ENCODE assay signal across 8 cellular contexts in genomic region chr1:197180252-197180878, GRCh38. TPM values are rescaled to one million over a fixed set of nuclear protein-coding genes. Genes with fewer than 3 reads are reported as not detected.
DNase-seq lines count a peak whose midpoint lies in the region; ATAC-seq and TF ChIP-seq lines count a peak whose summit lies in the region.

No MANE protein-coding gene starts in this region.

- ATAC-seq in GM18517 (IDR thresholded peaks at IDR 0.05; ENCODE audit: unreplicated experiment) (peak; percentile 53), HG02981 (IDR thresholded peaks at IDR 0.05; ENCODE audit: unreplicated experiment) (peak; percentile 41)
- no peak for ATAC-seq in activated T-cell treated with anti-CD3 and anti-CD28 coated beads, Interleukin-2, amount 50 U/mL, for 72 hours (replicated peaks in 1 of 2)

- no peaks in the 10 kb centered on the region for H3K9me3 Mint-ChIP-seq in activated T-cell treated with anti-CD3 and anti-CD28 coated beads, Interleukin-2, amount 50 U/mL, for 72 hours

- H3K27me3 ChIP-seq in BJ (ENCODE audit: control insufficient read depth, insufficient read depth, low read length) (no peaks in the 10 kb centered on the region), adrenal gland (no peaks in the 10 kb centered on the region), transverse colon (no peaks in the 10 kb centered on the region)

- H3K4me3 ChIP-seq in BJ (ENCODE audit: low read depth, low read length) (no peak overlapping the region), adrenal gland (no peak overlapping the region), transverse colon (no peak overlapping the region)

- in situ Hi-C loops in transverse colon (cut with MboI; ENCODE audit: low pct_ligation_motif_present in 1 of 4, low pct_unique_long_range_greater_than_20kb in 1 of 4, low sequenced_read_pairs in 3 of 4): no loop called here

- peaks cover under 1 to 4% of the 10 kb centered on the region in 2 donors for H3K36me3 Mint-ChIP-seq in activated T-cell treated with anti-CD3 and anti-CD28 coated beads, Interleukin-2, amount 50 U/mL, for 72 hours (ENCODE audit: insufficient read depth in 2 of 2)

- H3K27me3 Mint-ChIP-seq in activated T-cell treated with anti-CD3 and anti-CD28 coated beads, Interleukin-2, amount 50 U/mL, for 72 hours (ENCODE audit: low read depth): no peaks in the 10 kb centered on the region

- CTCF ChIA-PET in BJ (lab: Yijun Ruan, JAX): interaction anchor here (0.6 to 3.0 kb wide), 21 partner anchors 9 to 351 kb away, joined by 3 to 20 read pairs (median 3); no protein-coding TSS in a partner anchor

- POLR2A ChIA-PET in BJ (lab: Charles Lee): no interaction called here

- H3K9me3 ChIP-seq in adrenal gland (replicated peaks in 1 of 3): no peaks in the 10 kb centered on the region
- no peaks in the 10 kb centered on the region for H3K9me3 ChIP-seq in transverse colon

- WGBS in adrenal gland, 4 donors: 60 to 75% (median 69%) methylated on average over 3 of the region's 3 CpGs
- 77 to 82% methylated on average over 3 of the region's 3 CpGs for WGBS in transverse colon (ENCODE audit: low coverage in 1 of 2), 2 donors

- DNase-seq in BJ (ENCODE audit: low read depth) (no peak), NCI-H2196 treated with DMSO at 0.1 percent for 48 hours (lab: John Stamatoyannopoulos, UW; ENCODE audit: unreplicated experiment) (peak; percentile 28), adrenal gland (no peak), iPS-NIHi7 (ENCODE audit: extremely low spot score) (peak; percentile 21), transverse colon (no peak)
- DNase-seq in activated T-cell treated with anti-CD3 and anti-CD28 coated beads, Interleukin-2, amount 50 U/mL, for 72 hours: no peak

- peaks cover 4% of the 10 kb centered on the region; the same call in 1 of the 2 replicates for H3K36me3 ChIP-seq in BJ (ENCODE audit: control insufficient read depth, insufficient read depth, low read length)
- H3K36me3 ChIP-seq in adrenal gland (replicated peaks in 1 of 2): peaks cover 0 to 25% of the 10 kb centered on the region in 2 donors
- peaks cover 0 to 42% (median 0%) of the 10 kb centered on the region in 4 donors for H3K36me3 ChIP-seq in transverse colon

- H3K4me1 ChIP-seq in adrenal gland (replicated peaks in 1 of 2) (peaks cover 0 to 5% of the 10 kb centered on the region in 2 donors), transverse colon (no peaks in the 10 kb centered on the region)

- H3K4me3 Mint-ChIP-seq in activated T-cell treated with anti-CD3 and anti-CD28 coated beads, Interleukin-2, amount 50 U/mL, for 72 hours: no peak overlapping the region

- intact Hi-C loops in adrenal gland (cut with DNase I) (loop anchor here in 1 of 2 donors (10.0 kb wide), 1 partner anchor 154 kb away; no protein-coding TSS in a partner anchor), transverse colon (cut with DNase I; ENCODE audit: low total_unique reads) (no loop called here)

- H3K4me1 Mint-ChIP-seq in activated T-cell treated with anti-CD3 and anti-CD28 coated beads, Interleukin-2, amount 50 U/mL, for 72 hours (ENCODE audit: low read depth): no peaks in the 10 kb centered on the region

- no peak overlapping the region for H3K27ac Mint-ChIP-seq in activated T-cell treated with anti-CD3 and anti-CD28 coated beads, Interleukin-2, amount 50 U/mL, for 72 hours

- no peak overlapping the region for H3K27ac ChIP-seq in adrenal gland
- no peak overlapping the region for H3K27ac ChIP-seq in transverse colon

- TF ChIP-seq CTCF in BJ (IDR thresholded peaks at IDR 0.05; ENCODE audit: insufficient read depth, low read depth, low read length) (peak; percentile 74), adrenal gland (IDR thresholded peaks at IDR 0.05) (peak; percentile 37 to 69 (median 49)), transverse colon (IDR thresholded peaks at IDR 0.05) (peak in 4 of 5 experiments; percentile 28 to 48 (median 38))

- TF ChIP-seq EP300 in transverse colon (IDR thresholded peaks at IDR 0.05; ENCODE audit: low read depth): no peak

- TF ChIP-seq POLR2A in adrenal gland (IDR thresholded peaks at IDR 0.05): no peak
- TF ChIP-seq POLR2A in transverse colon (IDR thresholded peaks at IDR 0.05): no peak

RNA-seq across cellular contexts. Expression of gene ZBTB41, which starts 20.7 kb away (rescaled TPM):
- polyA plus RNA-seq in BJ (2011; rRNA removed) (3.4 and 7.3 TPM in 2 replicates), adrenal gland (10 to 100 TPM in 1 of 3 donors, 1 to 10 TPM in 2; 1.8 to 11.3 (median 2.2) TPM)
- polyA minus RNA-seq in BJ (2011; rRNA and poly(A)+ RNA removed): 8.4 and 9.1 TPM in 2 replicates
- total RNA-seq in adrenal gland (10 to 100 TPM in 6 of 8 donors, 1 to 10 TPM in 2; 6.9 to 19.6 (median 12.3) TPM), transverse colon (1 to 10 TPM; 2.6 to 9.5 (median 7.0) TPM)
- total RNA-seq in activated T-cell treated with anti-CD3 and anti-CD28 coated beads, Interleukin-2, amount 50 U/mL, for 72 hours: 1 to 10 TPM; 6.1 to 7.4 TPM

RNA-seq across cellular contexts. Expression of gene ASPM, which starts 33.9 kb away (rescaled TPM):
- 4.6 and 9.4 TPM in 2 replicates for polyA plus RNA-seq in BJ (2011; rRNA removed)
- 8.3 and 13.7 TPM in 2 replicates for polyA minus RNA-seq in BJ (2011; rRNA and poly(A)+ RNA removed)
- total RNA-seq in adrenal gland: 1 to 10 TPM in 3 of 8 donors, under 1 TPM in 5; 0.25 to 2.1 (median 0.87) TPM
- polyA plus RNA-seq in adrenal gland: under 1 TPM; 0.08 to 0.70 (median 0.10) TPM
- 10 to 100 TPM in 1 of 4 donors, 1 to 10 TPM in 2, under 1 TPM in 1; 0.37 to 13.9 (median 2.5) TPM for total RNA-seq in transverse colon
- 10 to 100 TPM; 53.4 to 56.9 TPM for total RNA-seq in activated T-cell treated with anti-CD3 and anti-CD28 coated beads, Interleukin-2, amount 50 U/mL, for 72 hours

Comparison
In these comparisons a context has a peak if more than half of its experiments do, and no peak if none do; other contexts are left out.
1. DNase-seq: peak in NCI-H2196 treated with DMSO at 0.1 percent for 48 hours (single experiment) and iPS-NIHi7 (single experiment); none in BJ (single experiment), adrenal gland (0 of 7), transverse colon (single experiment) and activated T-cell treated with anti-CD3 and anti-CD28 coated beads, Interleukin-2, amount 50 U/mL, for 72 hours (0 of 2).
2. ATAC-seq: peak in GM18517 (single experiment) and HG02981 (single experiment); none in activated T-cell treated with anti-CD3 and anti-CD28 coated beads, Interleukin-2, amount 50 U/mL, for 72 hours (0 of 2).
3. Peak in every context shown above with its lines, with median percentiles within 50 percentile points of each other: CTCF ChIP-seq.